1 cellular context compared by ENCODE assay signal in the genomic region with DNA sequence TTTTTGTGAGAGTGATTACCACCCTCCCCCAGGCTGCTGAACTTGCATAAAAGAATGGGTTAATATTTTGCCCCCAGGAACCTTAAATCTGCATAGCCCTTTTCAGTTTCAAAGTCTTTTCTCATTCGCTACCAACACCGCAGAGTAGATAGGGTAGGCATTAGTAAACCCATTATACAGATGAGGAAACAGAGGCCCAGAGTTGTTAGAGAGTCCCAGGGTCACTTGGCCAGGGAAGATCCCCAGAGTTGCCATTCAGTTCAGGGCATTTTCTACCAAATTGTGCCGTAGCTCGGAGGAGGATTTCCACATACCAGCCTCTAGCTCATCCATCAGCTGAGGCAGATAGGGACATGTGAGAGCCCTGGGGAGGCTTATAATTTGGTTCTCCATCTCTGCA.
TF ChIP-seq lines count a peak whose summit lies in the region.

No MANE protein-coding gene starts in this region.

TF ChIP-seq in HepG2, 621 proteins besides CTCF, POLR2A, EP300 and RAD21:
- TF ChIP-seq ZNF629 (CRISPR knock-in tag; conservative IDR thresholded peaks at IDR 0.05) (peak; percentile 55), ETV5 (CRISPR knock-in tag; IDR thresholded peaks at IDR 0.05; ENCODE audit: borderline replicate concordance) (no peak)
- TF ChIP-seq, protein P1, sequence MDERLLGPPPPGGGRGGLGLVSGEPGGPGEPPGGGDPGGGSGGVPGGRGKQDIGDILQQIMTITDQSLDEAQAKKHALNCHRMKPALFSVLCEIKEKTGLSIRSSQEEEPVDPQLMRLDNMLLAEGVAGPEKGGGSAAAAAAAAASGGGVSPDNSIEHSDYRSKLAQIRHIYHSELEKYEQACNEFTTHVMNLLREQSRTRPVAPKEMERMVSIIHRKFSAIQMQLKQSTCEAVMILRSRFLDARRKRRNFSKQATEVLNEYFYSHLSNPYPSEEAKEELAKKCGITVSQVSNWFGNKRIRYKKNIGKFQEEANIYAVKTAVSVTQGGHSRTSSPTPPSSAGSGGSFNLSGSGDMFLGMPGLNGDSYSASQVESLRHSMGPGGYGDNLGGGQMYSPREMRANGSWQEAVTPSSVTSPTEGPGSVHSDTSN (CRISPR knock-in tag; IDR thresholded peaks at IDR 0.05) = no peak
- TF ChIP-seq, protein P2, sequence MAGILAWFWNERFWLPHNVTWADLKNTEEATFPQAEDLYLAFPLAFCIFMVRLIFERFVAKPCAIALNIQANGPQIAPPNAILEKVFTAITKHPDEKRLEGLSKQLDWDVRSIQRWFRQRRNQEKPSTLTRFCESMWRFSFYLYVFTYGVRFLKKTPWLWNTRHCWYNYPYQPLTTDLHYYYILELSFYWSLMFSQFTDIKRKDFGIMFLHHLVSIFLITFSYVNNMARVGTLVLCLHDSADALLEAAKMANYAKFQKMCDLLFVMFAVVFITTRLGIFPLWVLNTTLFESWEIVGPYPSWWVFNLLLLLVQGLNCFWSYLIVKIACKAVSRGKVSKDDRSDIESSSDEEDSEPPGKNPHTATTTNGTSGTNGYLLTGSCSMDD (CRISPR knock-in tag; IDR thresholded peaks at IDR 0.05) = no peak
